1 cellular context compared by ENCODE assay signal in the genomic region with DNA sequence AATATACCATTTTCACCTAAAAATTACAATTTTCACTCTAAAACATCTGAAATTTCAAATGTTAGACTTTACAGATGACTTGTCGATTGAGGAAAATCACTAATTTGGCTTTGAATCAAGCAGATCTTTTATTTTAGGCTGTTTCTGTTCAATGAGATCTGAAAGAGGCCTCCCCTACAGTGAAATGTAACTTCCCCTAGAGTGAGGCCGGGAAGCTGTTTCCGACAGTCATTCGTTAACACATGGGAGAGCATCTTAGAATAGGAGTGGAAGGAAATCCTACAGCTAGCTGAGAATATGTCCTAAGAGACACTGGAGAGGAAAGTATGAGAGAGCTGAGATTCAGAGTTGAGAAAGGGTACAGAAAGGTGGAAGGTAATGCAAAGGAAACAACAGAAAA.
TF ChIP-seq lines count a peak whose summit lies in the region.

No MANE protein-coding gene starts in this region.

TF ChIP-seq in K562, 482 proteins besides CTCF, POLR2A, EP300 and RAD21:
- TF ChIP-seq PRDM10 (IDR thresholded peaks at IDR 0.05; ENCODE audit: partially characterized antibody): peak; percentile 94
- TF ChIP-seq MEIS2 (IDR thresholded peaks at IDR 0.05; ENCODE audit: partially characterized antibody): no peak
- TF ChIP-seq CCNT2 (IDR thresholded peaks at IDR 0.05; ENCODE audit: borderline replicate concordance, extremely low read depth, insufficient read length, low read depth, low read length): no peak
